In the genomic region with DNA sequence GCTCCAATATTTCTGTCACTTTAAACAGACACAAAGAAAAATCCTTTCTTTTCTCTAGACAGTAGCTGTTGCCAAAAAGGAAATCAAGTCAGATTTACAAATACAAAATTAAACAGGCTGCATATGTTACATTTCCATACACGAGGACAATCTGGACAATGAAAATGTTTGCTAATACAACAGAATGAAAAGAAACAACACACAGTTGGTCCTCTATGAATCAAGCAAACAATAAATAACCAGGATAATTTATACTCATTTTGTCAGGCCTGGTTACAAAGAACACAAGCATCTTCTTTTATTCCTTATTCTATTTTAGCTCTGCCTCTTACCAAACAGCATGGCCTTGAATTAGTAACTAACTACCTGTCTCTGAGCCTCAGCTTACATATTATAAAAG, we compare ENCODE assay signal across 24 cellular contexts.
A peak's percentile ranks its signal among the peaks of the same experiment; 100 is the strongest.
DNase-seq lines count a peak whose midpoint lies in the region; ATAC-seq, FAIRE-seq and TF ChIP-seq lines count a peak whose summit lies in the region.
"Had no signal": no experiment of that assay in that cellular context is flagged by ENCODE, and none has a peak within 500 bp of the region (broad histone marks: within the 10 kb centered on the region; RNA-seq: fewer than 3 reads in every experiment).

No MANE protein-coding gene starts in this region.

- no peaks in the 10 kb centered on the region for H3K9me3 Mint-ChIP-seq in osteocyte (ENCODE audit: unreplicated experiment)
- H3K9me3 Mint-ChIP-seq in nephron progenitor cell, result no peaks in the 10 kb centered on the region
- H3K9me3 Mint-ChIP-seq: memory B cell had no signal

- TF ChIP-seq EP300 in A549 (IDR thresholded peaks at IDR 0.05) (no peak), gastroesophageal sphincter (IDR thresholded peaks at IDR 0.05) (no peak)

- FAIRE-seq in A549 (lab: Jason Lieb, UNC), result no peak
- FAIRE-seq: G401.6, HTR-8/SVneo, RCC 7860 had no signal

- H3K27me3 ChIP-seq in gastroesophageal sphincter, result no peaks in the 10 kb centered on the region
- H3K27me3 ChIP-seq: BLaER1 treated with 17β-estradiol and CSF1 and Interleukin-3, amounts not matched to agents 10 nM and 100 nM; MG63; spleen had no signal

- TF ChIP-seq POLR2A in A549 (IDR thresholded peaks at IDR 0.05; ENCODE audit: low read length), result no peak
- no peak for TF ChIP-seq POLR2A in gastroesophageal sphincter (IDR thresholded peaks at IDR 0.05)

- TF ChIP-seq RAD21 in A549 (conservative IDR thresholded peaks at IDR 0.05 in 1 of 2, IDR thresholded peaks at IDR 0.05 in 1 of 2), result no peak

- no peaks in the 10 kb centered on the region for H3K36me3 ChIP-seq in gastroesophageal sphincter
- H3K36me3 ChIP-seq: MG63 had no signal

- CTCF ChIA-PET in A549 (lab: Yijun Ruan, JAX), result interaction anchor here (0.7 to 1.7 kb wide), 8 partner anchors 8 to 949 kb away, joined by 3 to 5 read pairs (median 4); no protein-coding TSS in a partner anchor

- H3K36me3 Mint-ChIP-seq in osteocyte (ENCODE audit: unreplicated experiment) (no peaks in the 10 kb centered on the region), nephron progenitor cell (ENCODE audit: low read depth) (peaks cover 5% of the 10 kb centered on the region)

- H3K4me3 ChIP-seq in A549, result no peak overlapping the region
- no peak overlapping the region for H3K4me3 ChIP-seq in gastroesophageal sphincter
- H3K4me3 ChIP-seq: BLaER1 treated with 17β-estradiol and CSF1 and Interleukin-3, amounts not matched to agents 10 nM and 100 nM; MG63; spleen had no signal

- WGBS in A549 (ENCODE audit: missing lambda C conversion rate), result 23% methylated on average over 1 of the region's 1 CpG
- 4 to 11% methylated on average over 1 of the region's 1 CpG for WGBS in gastroesophageal sphincter (ENCODE audit: low coverage in 1 of 2), 2 donors

- H3K27me3 Mint-ChIP-seq in osteocyte (ENCODE audit: unreplicated experiment) (no peaks in the 10 kb centered on the region), nephron progenitor cell (ENCODE audit: low read depth, poor library complexity) (no peaks in the 10 kb centered on the region)
- H3K27me3 Mint-ChIP-seq: memory B cell, T-helper 17 cell had no signal

- DNase-seq in A549 (ENCODE audit: low read depth in 1 of 2, low spot score in 1 of 2) (no peak), osteocyte (ENCODE audit: extremely low spot score, unreplicated experiment) (no peak), SIG-M5 (lab: John Stamatoyannopoulos, UW) (no peak), nephron progenitor cell (no peak), SK-N-DZ (ENCODE audit: low spot score) (no peak)
- DNase-seq: activated CD4-positive, alpha-beta T cell treated with anti-CD3 and anti-CD28 coated beads for 4 hours; activated CD8-positive, alpha-beta memory T cell treated with anti-CD3 and anti-CD28 coated beads for 24 hours; activated gamma-delta T cell treated with Interleukin-2 at 50 U/mL for 16 hours; COR-L47; KBM-7; MG63; NCI-H2029; NCI-H526; spleen; stimulated activated CD4-positive, alpha-beta T cell treated with anti-CD3 and anti-CD28 coated beads, Interleukin-2, amount 100 ng/mL, for 48 hours; T-helper 17 cell had no signal

- H3K27ac Mint-ChIP-seq in osteocyte (ENCODE audit: unreplicated experiment) (peak overlapping the region; percentile 77), nephron progenitor cell (no peak overlapping the region)
- H3K27ac Mint-ChIP-seq: memory B cell, T-helper 17 cell had no signal

- no peak overlapping the region for H3K4me3 Mint-ChIP-seq in osteocyte (ENCODE audit: unreplicated experiment)
- H3K4me3 Mint-ChIP-seq in nephron progenitor cell, result no peak overlapping the region
- H3K4me3 Mint-ChIP-seq: memory B cell, T-helper 17 cell had no signal

- H3K4me1 ChIP-seq in A549 (peaks cover 18% of the 10 kb centered on the region; the same call in 2 of the 3 replicates), gastroesophageal sphincter (peaks cover 17 to 74% (median 19%) of the 10 kb centered on the region in 3 donors)
- H3K4me1 ChIP-seq: BLaER1 treated with 17β-estradiol and CSF1 and Interleukin-3, amounts not matched to agents 10 nM and 100 nM had no signal

- H3K27ac ChIP-seq in A549 (no peak overlapping the region), VCaP (peak overlapping the region; percentile 74), gastroesophageal sphincter (peak overlapping the region; percentile 35 to 80 (median 72))
- H3K27ac ChIP-seq: BLaER1 treated with 17β-estradiol and CSF1 and Interleukin-3, amounts not matched to agents 10 nM and 100 nM had no signal

- peaks cover 34% of the 10 kb centered on the region for H3K4me1 Mint-ChIP-seq in osteocyte (ENCODE audit: unreplicated experiment)
- H3K4me1 Mint-ChIP-seq in nephron progenitor cell, result peaks cover 32% of the 10 kb centered on the region

- no peaks in the 10 kb centered on the region for H3K9me3 ChIP-seq in A549
- H3K9me3 ChIP-seq in gastroesophageal sphincter, result no peaks in the 10 kb centered on the region
- H3K9me3 ChIP-seq: BLaER1 treated with 17β-estradiol and CSF1 and Interleukin-3, amounts not matched to agents 10 nM and 100 nM; MG63; spleen had no signal

- no peak for ATAC-seq in A549
- no peak for ATAC-seq in gastroesophageal sphincter
- ATAC-seq in GM19467 (IDR thresholded peaks at IDR 0.05; ENCODE audit: unreplicated experiment), result no peak
- ATAC-seq: T-helper 17 cell had no signal

- TF ChIP-seq CTCF in A549 (IDR thresholded peaks at IDR 0.05), result no peak
- no peak for TF ChIP-seq CTCF in VCaP (conservative IDR thresholded peaks at IDR 0.05)
- TF ChIP-seq CTCF in gastroesophageal sphincter (IDR thresholded peaks at IDR 0.05), result no peak
- no peak for TF ChIP-seq CTCF in osteocyte (IDR thresholded peaks at IDR 0.05)
- TF ChIP-seq CTCF in nephron progenitor cell (IDR thresholded peaks at IDR 0.05), result no peak

- peak overlapping the region; percentile 32 for H3K4me2 ChIP-seq in A549
- H3K4me2 ChIP-seq: BLaER1 treated with 17β-estradiol and CSF1 and Interleukin-3, amounts not matched to agents 10 nM and 100 nM had no signal

- POLR2A ChIA-PET in A549 (lab: Yijun Ruan, JAX), result interaction anchor here (1.0 kb wide), 1 partner anchor 8 kb away, joined by 3 read pairs; no protein-coding TSS in a partner anchor

TF ChIP-seq in A549, 52 proteins besides CTCF, POLR2A, EP300 and RAD21:
- TF ChIP-seq MYC (IDR thresholded peaks at IDR 0.05; ENCODE audit: borderline replicate concordance, low read length), result no peak
- no peak for TF ChIP-seq CHD4 (IDR thresholded peaks at IDR 0.05; ENCODE audit: borderline replicate concordance)
- TF ChIP-seq KDM1A (IDR thresholded peaks at IDR 0.05; ENCODE audit: low read depth), result no peak
- TF ChIP-seq SREBF2 (IDR thresholded peaks at IDR 0.05), result no peak
- TF ChIP-seq, protein P1, sequence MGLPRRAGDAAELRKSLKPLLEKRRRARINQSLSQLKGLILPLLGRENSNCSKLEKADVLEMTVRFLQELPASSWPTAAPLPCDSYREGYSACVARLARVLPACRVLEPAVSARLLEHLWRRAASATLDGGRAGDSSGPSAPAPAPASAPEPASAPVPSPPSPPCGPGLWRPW (IDR thresholded peaks at IDR 0.05), result no peak
- TF ChIP-seq RCOR1 (IDR thresholded peaks at IDR 0.05; ENCODE audit: low read depth, low read length), result no peak
- no peak for TF ChIP-seq TP53 (CRISPR knock-in tag; IDR thresholded peaks at IDR 0.05)
- TF ChIP-seq MAFK (IDR thresholded peaks at IDR 0.05; ENCODE audit: partially characterized antibody), result no peak
- no peak for TF ChIP-seq CEBPB (IDR thresholded peaks at IDR 0.05)
- no peak for TF ChIP-seq GATA3 (IDR thresholded peaks at IDR 0.05; ENCODE audit: borderline replicate concordance)
- TF ChIP-seq HDAC2 (IDR thresholded peaks at IDR 0.05), result no peak
- TF ChIP-seq, protein P2, sequence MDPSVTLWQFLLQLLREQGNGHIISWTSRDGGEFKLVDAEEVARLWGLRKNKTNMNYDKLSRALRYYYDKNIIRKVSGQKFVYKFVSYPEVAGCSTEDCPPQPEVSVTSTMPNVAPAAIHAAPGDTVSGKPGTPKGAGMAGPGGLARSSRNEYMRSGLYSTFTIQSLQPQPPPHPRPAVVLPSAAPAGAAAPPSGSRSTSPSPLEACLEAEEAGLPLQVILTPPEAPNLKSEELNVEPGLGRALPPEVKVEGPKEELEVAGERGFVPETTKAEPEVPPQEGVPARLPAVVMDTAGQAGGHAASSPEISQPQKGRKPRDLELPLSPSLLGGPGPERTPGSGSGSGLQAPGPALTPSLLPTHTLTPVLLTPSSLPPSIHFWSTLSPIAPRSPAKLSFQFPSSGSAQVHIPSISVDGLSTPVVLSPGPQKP (IDR thresholded peaks at IDR 0.05; ENCODE audit: low read depth, low read length), result no peak
- no peak for TF ChIP-seq EHF (CRISPR knock-in tag; IDR thresholded peaks at IDR 0.05)
- no peak for TF ChIP-seq HEYL (CRISPR knock-in tag; IDR thresholded peaks at IDR 0.05)
- no peak for TF ChIP-seq ZNF302 (CRISPR knock-in tag; IDR thresholded peaks at IDR 0.05)
- no peak for TF ChIP-seq TFCP2L1 (CRISPR knock-in tag; IDR thresholded peaks at IDR 0.05)

Comparison
In these comparisons a context has a peak if more than half of its experiments do, and no peak if none do; other contexts are left out.
1. H3K27ac ChIP-seq: peak in VCaP (single experiment) and gastroesophageal sphincter (4 of 4); none in A549 (0 of 2).